1 cellular context compared by ENCODE assay signal in genomic region chr7:149181136-149181790, GRCh38.
A peak's percentile ranks its signal among the peaks of the same experiment; 100 is the strongest.
TF ChIP-seq lines count a peak whose summit lies in the region.

No MANE protein-coding gene starts in this region.

TF ChIP-seq in SK-N-SH, 30 proteins besides CTCF, POLR2A, EP300 and RAD21:
- TF ChIP-seq NFIC (IDR thresholded peaks at IDR 0.05; ENCODE audit: borderline replicate concordance) (peak; percentile 74), JUND (IDR thresholded peaks at IDR 0.05) (0 out of 2 replicates have a peak, but pooled peaks have one; percentile 17), NRF1 (IDR thresholded peaks at IDR 0.05; ENCODE audit: low read depth, low read length) (no peak)
- TF ChIP-seq, protein P1, sequence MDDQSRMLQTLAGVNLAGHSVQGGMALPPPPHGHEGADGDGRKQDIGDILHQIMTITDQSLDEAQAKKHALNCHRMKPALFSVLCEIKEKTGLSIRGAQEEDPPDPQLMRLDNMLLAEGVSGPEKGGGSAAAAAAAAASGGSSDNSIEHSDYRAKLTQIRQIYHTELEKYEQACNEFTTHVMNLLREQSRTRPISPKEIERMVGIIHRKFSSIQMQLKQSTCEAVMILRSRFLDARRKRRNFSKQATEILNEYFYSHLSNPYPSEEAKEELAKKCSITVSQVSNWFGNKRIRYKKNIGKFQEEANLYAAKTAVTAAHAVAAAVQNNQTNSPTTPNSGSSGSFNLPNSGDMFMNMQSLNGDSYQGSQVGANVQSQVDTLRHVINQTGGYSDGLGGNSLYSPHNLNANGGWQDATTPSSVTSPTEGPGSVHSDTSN (IDR thresholded peaks at IDR 0.05): peak; percentile 79
